Comparison of ENCODE assay signal across 8 cellular contexts in genomic region chr4:82798168-82799005, GRCh38. TPM values are rescaled to one million over a fixed set of nuclear protein-coding genes. Genes with fewer than 3 reads are reported as not detected.
DNase-seq lines count a peak whose midpoint lies in the region; ATAC-seq, FAIRE-seq and TF ChIP-seq lines count a peak whose summit lies in the region.

TSS of gene SCD5 (minus strand) at chr4:82798796. CDS start at chr4:82798537, 259 bp downstream.

- H3K4me2 ChIP-seq in H1 (ENCODE audit: insufficient read depth in 1 of 2, low read depth in 2 of 2, low read length in 2 of 2), result peak within 1 kb of the TSS; percentile 83 to 90

- CTCF ChIA-PET in H1 (lab: Charles Lee; ENCODE audit: partially characterized antibody), result interaction anchor here (0.6 to 3.3 kb wide), 7 partner anchors 10 to 319 kb away, joined by 3 to 16 read pairs (median 3); no protein-coding TSS in a partner anchor

- H4K5ac ChIP-seq in H1 (ENCODE audit: insufficient read length, low read depth, low read length), result no peak within 1 kb of the TSS

- no peak for TF ChIP-seq EP300 in H1 (IDR thresholded peaks at IDR 0.05; ENCODE audit: borderline replicate concordance in 1 of 2, low read depth in 2 of 2, low read length in 2 of 2)

- no peak for TF ChIP-seq CTCF in H1 (IDR thresholded peaks at IDR 0.05; ENCODE audit: control extremely low read depth in 1 of 3, insufficient read depth in 1 of 3, low read depth in 1 of 3, low read length in 3 of 3)

- H2BK12ac ChIP-seq in H1 (ENCODE audit: low read depth, low read length), result no peak within 1 kb of the TSS

- no peaks in the 10 kb centered on the region for H3K79me2 ChIP-seq in ACC112 (ENCODE audit: control insufficient read depth, insufficient read depth, low read length, unreplicated experiment)
- H3K79me2 ChIP-seq in H1 (ENCODE audit: control insufficient read depth in 1 of 2, insufficient read depth in 2 of 2, low read length in 2 of 2), result no peaks in the 10 kb centered on the region

- H4K91ac ChIP-seq in H1 (replicated peaks; ENCODE audit: insufficient read length, low read length), result no peak within 1 kb of the TSS

- H3K79me1 ChIP-seq in H1 (ENCODE audit: low read depth, low read length), result no peaks in the 10 kb centered on the region

- H3K23me2 ChIP-seq in H1 (ENCODE audit: low read depth, low read length), result peaks cover 17% of the 10 kb centered on the region; the same call in 1 of the 2 replicates

- no peaks in the 10 kb centered on the region for H3K27me3 ChIP-seq in ACC112 (ENCODE audit: insufficient read depth, low read length)
- H3K27me3 ChIP-seq in H1 (replicated peaks in 1 of 4; ENCODE audit: control insufficient read depth in 3 of 4, extremely low read depth in 1 of 4, insufficient read depth in 3 of 4, low read length in 3 of 4), result peaks cover 65 to 86% (median 81%) of the 10 kb centered on the region in 4 experiments

- no peak within 1 kb of the TSS for H2BK15ac ChIP-seq in H1 (ENCODE audit: low read length)

- H2AFZ ChIP-seq in ACC112 (ENCODE audit: low read length, unreplicated experiment) (peak within 1 kb of the TSS; percentile 36), H1 (ENCODE audit: low read length) (no peak within 1 kb of the TSS)

- H2BK120ac ChIP-seq in H1 (replicated peaks; ENCODE audit: low read depth, low read length), result no peak within 1 kb of the TSS

- H3K56ac ChIP-seq in H1 (replicated peaks; ENCODE audit: insufficient read length, low read depth, low read length), result no peak within 1 kb of the TSS

- H4K8ac ChIP-seq in H1 (ENCODE audit: extremely low read depth, insufficient read depth, low read length), result peak within 1 kb of the TSS; percentile 47

- H3K14ac ChIP-seq in H1 (ENCODE audit: insufficient read length), result no peak within 1 kb of the TSS

- no peaks in the 10 kb centered on the region for H3K9me3 ChIP-seq in H1 (ENCODE audit: insufficient read depth in 2 of 2, low read depth in 1 of 2, low read length in 1 of 2)

- H4K20me1 ChIP-seq in H1 (replicated peaks in 1 of 2; ENCODE audit: control insufficient read depth in 1 of 2, insufficient read depth in 2 of 2, low read length in 2 of 2), result peaks cover 9 to 11% of the 10 kb centered on the region in 2 experiments

- no peak within 1 kb of the TSS for H3K4ac ChIP-seq in H1 (replicated peaks; ENCODE audit: insufficient read length, low read depth, low read length)

- no peak within 1 kb of the TSS for H2BK5ac ChIP-seq in H1 (ENCODE audit: low read depth, low read length)

- ATAC-seq in GM18519 (IDR thresholded peaks at IDR 0.05; ENCODE audit: low FRiP score, unreplicated experiment) (peak; percentile 91), HG03039 (IDR thresholded peaks at IDR 0.05; ENCODE audit: unreplicated experiment) (peak; percentile 93)

- H3K4me1 ChIP-seq in ACC112 (ENCODE audit: control insufficient read depth, insufficient read depth, low read length, unreplicated experiment) (peaks cover 15% of the 10 kb centered on the region), H1 (replicated peaks in 1 of 4; ENCODE audit: control insufficient read depth in 3 of 4, insufficient read depth in 4 of 4, low read length in 3 of 4) (peaks cover 0 to 12% (median 3%) of the 10 kb centered on the region in 4 experiments)

- H3K27ac ChIP-seq in ACC112 (ENCODE audit: low read depth, low read length) (no peak within 1 kb of the TSS), H1 (ENCODE audit: low read depth, low read length) (no peak within 1 kb of the TSS)

- 1% methylated on average over 46 of the region's 94 CpGs; no CpG with 5 or more reads in 1 of the 2 experiments for WGBS in H1 (ENCODE audit: extremely low coverage in 1 of 2, insufficient coverage in 1 of 2, insufficient read length in 1 of 2, insufficient replicate concordance in 2 of 2, low coverage in 1 of 2, low lambda C conversion rate in 2 of 2, missing lambda C conversion rate in 1 of 2), 2 experiments

- no peak for TF ChIP-seq POLR2A in H1 (IDR thresholded peaks at IDR 0.05; ENCODE audit: control extremely low read depth in 1 of 2, low read depth in 2 of 2, low read length in 2 of 2)

- H2AK5ac ChIP-seq in H1 (ENCODE audit: low read depth, low read length), result no peak within 1 kb of the TSS

- peak within 1 kb of the TSS in 1 of 4 experiments; percentile 34; a peak in 3 of 7 replicates for H3K9ac ChIP-seq in H1 (replicated peaks in 1 of 4; ENCODE audit: extremely low read depth in 1 of 4, low read depth in 3 of 4, low read length in 3 of 4)

- H2BK20ac ChIP-seq in H1 (ENCODE audit: low read length), result no peak within 1 kb of the TSS

- TF ChIP-seq RAD21 in H1 (IDR thresholded peaks at IDR 0.05 in 1 of 2, conservative IDR thresholded peaks at IDR 0.05 in 1 of 2; ENCODE audit: low read depth in 2 of 2, low read length in 2 of 2), result no peak

- H3K36me3 ChIP-seq in ACC112 (ENCODE audit: insufficient read depth, low read length) (no peaks in the 10 kb centered on the region), H1 (ENCODE audit: control insufficient read depth in 2 of 4, insufficient read depth in 4 of 4, low read length in 3 of 4) (no peaks in the 10 kb centered on the region)

- H3K4me3 ChIP-seq in ACC112 (ENCODE audit: low read depth, low read length) (peak within 1 kb of the TSS; percentile 89), H1 (ENCODE audit: extremely low read depth in 1 of 4, insufficient read depth in 2 of 4, low read depth in 3 of 4, low read length in 4 of 4) (peak within 1 kb of the TSS; percentile 24 to 79 (median 42))

- FAIRE-seq in H1 (lab: Jason Lieb, UNC), result no peak

- POLR2A ChIA-PET in H1 (lab: Charles Lee; ENCODE audit: partially characterized antibody), result interaction anchor here (0.6 to 1.7 kb wide), 4 partner anchors 12 to 240 kb away, joined by 4 to 5 read pairs (median 4); no protein-coding TSS in a partner anchor

- H3K18ac ChIP-seq in H1 (ENCODE audit: extremely low read depth, low read length), result no peak within 1 kb of the TSS; the same call in 1 of the 2 replicates

- DNase-seq in NCI-H345 (lab: John Stamatoyannopoulos, UW) (peak; percentile 21), H1 (ENCODE audit: low read depth in 1 of 2, low spot score in 2 of 2) (peak in 1 of 2 experiments; percentile 64), medulla oblongata (ENCODE audit: extremely low spot score) (peak; percentile 94)
- DNase-seq in activated CD8-positive, alpha-beta memory T cell treated with anti-CD3 and anti-CD28 coated beads for 24 hours, result peak; percentile 80
- peak; percentile 25 for DNase-seq in stimulated activated CD8-positive, alpha-beta memory T cell treated with anti-CD3 and anti-CD28 coated beads, Interleukin-15, amount 100 ng/mL, for 1 hour (ENCODE audit: low read depth)

- H3K23ac ChIP-seq in H1 (ENCODE audit: insufficient read length), result no peak within 1 kb of the TSS

TF ChIP-seq in H1, 55 proteins besides CTCF, POLR2A, EP300 and RAD21:
- TF ChIP-seq SUZ12 (IDR thresholded peaks at IDR 0.05; ENCODE audit: low read length) (peak; percentile 2; the same call in 1 of the 2 replicates), CHD1 (IDR thresholded peaks at IDR 0.05; ENCODE audit: low read depth, low read length) (no peak), KDM5A (IDR thresholded peaks at IDR 0.05; ENCODE audit: low read length) (no peak), EZH2 (IDR thresholded peaks at IDR 0.05; ENCODE audit: low read depth, low read length, severe bottlenecking) (peak; percentile 67), HDAC6 (IDR thresholded peaks at IDR 0.05; ENCODE audit: low read depth, low read length) (no peak), EGR1 (IDR thresholded peaks at IDR 0.05; ENCODE audit: borderline replicate concordance, low read depth, low read length) (no peak), TEAD4 (IDR thresholded peaks at IDR 0.05; ENCODE audit: low read depth, low read length) (no peak), ZNF274 (IDR thresholded peaks at IDR 0.05; ENCODE audit: borderline replicate concordance, extremely low read depth, low read length) (no peak), POU5F1 (IDR thresholded peaks at IDR 0.05; ENCODE audit: low read depth, low read length) (no peak), ASH2L (IDR thresholded peaks at IDR 0.05; ENCODE audit: low read length) (no peak), KDM4A (IDR thresholded peaks at IDR 0.05; ENCODE audit: low read depth, low read length, severe bottlenecking) (peak; percentile 73), CBX5 (IDR thresholded peaks at IDR 0.05; ENCODE audit: low read depth, low read length) (no peak), GABPA (IDR thresholded peaks at IDR 0.05; ENCODE audit: borderline replicate concordance, insufficient read depth, low read length) (no peak)
- TF ChIP-seq, protein P1, sequence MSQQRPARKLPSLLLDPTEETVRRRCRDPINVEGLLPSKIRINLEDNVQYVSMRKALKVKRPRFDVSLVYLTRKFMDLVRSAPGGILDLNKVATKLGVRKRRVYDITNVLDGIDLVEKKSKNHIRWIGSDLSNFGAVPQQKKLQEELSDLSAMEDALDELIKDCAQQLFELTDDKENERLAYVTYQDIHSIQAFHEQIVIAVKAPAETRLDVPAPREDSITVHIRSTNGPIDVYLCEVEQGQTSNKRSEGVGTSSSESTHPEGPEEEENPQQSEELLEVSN (IDR thresholded peaks at IDR 0.05), result peak; percentile 54; the same call in 1 of the 2 replicates

RNA-seq across cellular contexts. Expression of gene SCD5, which starts in this region (rescaled TPM):
- 0.88 and 1.2 TPM in 2 replicates for total RNA-seq in H1 (2021; fragmentation: NEBNext Ultra II Directional; extraction: Animal tissue kit (Norgen Biotek cat#: 25700))
- 0.92 and 1.1 TPM in 2 replicates for polyA plus RNA-seq in H1 (2011; rRNA removed)
- 0.89 TPM for polyA plus RNA-seq in H1 (2011; cell fraction: cytosol; rRNA removed)
- 0.61 TPM for polyA plus RNA-seq in H1 (2011; cell fraction: nucleus; rRNA removed)
- polyA plus RNA-seq in H1 (2012, experiment 1 of 2), result 0.59 to 0.92 TPM (median 0.76 TPM) in 4 replicates
- 0.52 TPM for polyA plus RNA-seq in H1 (2012, experiment 2 of 2)
- polyA plus RNA-seq in H1 (2013, experiment 1 of 2), result 0.89 TPM
- polyA plus RNA-seq in H1 (2013, experiment 2 of 2), result 0.88 TPM
- polyA minus RNA-seq in H1 (2011; rRNA and poly(A)+ RNA removed), result 0.63 and 1.0 TPM in 2 replicates
- polyA minus RNA-seq in H1 (2011; cell fraction: cytosol; rRNA and poly(A)+ RNA removed), result 0.66 TPM
- 0.90 TPM for polyA minus RNA-seq in H1 (2011; cell fraction: nucleus; rRNA and poly(A)+ RNA removed)
